In the genomic region with DNA sequence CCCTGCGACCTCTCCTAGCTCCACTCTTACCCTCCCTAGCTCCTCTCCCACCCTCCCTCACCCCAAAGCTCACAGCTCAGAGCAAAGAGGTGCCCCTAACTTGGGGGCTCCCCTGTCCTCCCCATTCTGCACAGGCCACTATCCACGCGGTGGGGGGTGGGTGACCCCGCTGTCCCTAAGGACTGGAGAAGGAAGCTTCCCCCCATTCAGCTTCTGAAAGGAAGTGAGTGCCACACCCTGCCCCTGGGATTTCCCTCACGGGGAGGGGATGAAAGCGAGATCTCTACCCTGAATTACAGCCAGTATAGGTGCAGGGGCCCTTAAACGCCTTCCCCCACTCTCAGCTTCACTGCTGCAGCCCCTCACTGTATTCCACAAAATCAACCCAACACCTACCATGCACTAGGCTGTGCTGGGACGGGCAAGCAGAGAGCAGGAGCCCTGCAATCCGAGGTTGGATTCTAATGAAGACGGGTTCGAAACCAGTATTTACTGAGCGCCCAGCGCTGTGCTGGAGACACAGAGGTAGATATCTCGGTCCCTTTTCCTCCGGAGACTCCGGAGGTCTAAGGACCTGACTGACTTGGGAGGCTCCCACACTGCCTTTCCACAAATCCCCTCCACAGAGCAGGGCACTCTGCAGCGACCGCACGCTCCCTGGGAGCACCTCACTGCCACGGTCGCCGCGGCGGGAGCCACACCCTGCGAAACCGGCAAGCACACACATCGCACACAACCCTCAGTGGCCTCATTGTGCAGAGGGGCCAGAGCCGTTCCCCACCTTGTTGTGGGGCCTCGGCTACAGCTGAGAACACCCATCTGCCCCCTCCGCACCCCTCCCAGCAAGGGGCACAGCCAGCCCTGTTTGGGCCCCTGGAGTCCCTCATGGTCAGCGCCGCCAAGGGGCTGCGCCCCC, we compare ENCODE assay signal across 1 cellular context.
TF ChIP-seq lines count a peak whose summit lies in the region.

No MANE protein-coding gene starts in this region.

TF ChIP-seq in endothelial cell of umbilical vein, 7 proteins besides CTCF, POLR2A, EP300 and RAD21 (continued from another document):
- no peak for TF ChIP-seq EZH2 (IDR thresholded peaks at IDR 0.05; ENCODE audit: borderline replicate concordance, low read depth, low read length, severe bottlenecking)
- TF ChIP-seq, protein P1, sequence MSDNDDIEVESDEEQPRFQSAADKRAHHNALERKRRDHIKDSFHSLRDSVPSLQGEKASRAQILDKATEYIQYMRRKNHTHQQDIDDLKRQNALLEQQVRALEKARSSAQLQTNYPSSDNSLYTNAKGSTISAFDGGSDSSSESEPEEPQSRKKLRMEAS (IDR thresholded peaks at IDR 0.05; ENCODE audit: insufficient read depth, insufficient read length) = no peak
- TF ChIP-seq GATA2 (IDR thresholded peaks at IDR 0.05; ENCODE audit: insufficient read depth, insufficient read length, low read depth, low read length) = no peak
- no peak for TF ChIP-seq FOS (IDR thresholded peaks at IDR 0.05; ENCODE audit: borderline replicate concordance, insufficient read depth, low read length)
- no peak for TF ChIP-seq MYC (IDR thresholded peaks at IDR 0.05; ENCODE audit: low read depth, low read length)
- TF ChIP-seq POLR2AphosphoS5 (IDR thresholded peaks at IDR 0.05; ENCODE audit: insufficient read depth, low read depth, low read length) = no peak
TF ChIP-seq in endothelial cell of umbilical vein: peak in this region for 0.
